ENCODE assay signal across 1 cellular context in genomic region chr16:30896203-30896889, GRCh38.
TF ChIP-seq lines count a peak whose summit lies in the region.

CTF1 (plus strand) TSS chr16:30896614; CDS start chr16:30896644, 30 bp downstream.

TF ChIP-seq in K562, 482 proteins besides CTCF, POLR2A, EP300 and RAD21 (continued from another document and continues in another):
- 0 out of 2 replicates have a peak, but pooled peaks have one; percentile 12 for TF ChIP-seq MGA (IDR thresholded peaks at IDR 0.05)
- TF ChIP-seq BHLHE40 (IDR thresholded peaks at IDR 0.05; ENCODE audit: low read length), result no peak
- TF ChIP-seq SIX5 (IDR thresholded peaks at IDR 0.05; ENCODE audit: borderline replicate concordance in 1 of 2, insufficient read depth in 1 of 2, low read depth in 1 of 2, low read length in 2 of 2), result no peak
- TF ChIP-seq ZNF197 (CRISPR knock-in tag; IDR thresholded peaks at IDR 0.05; ENCODE audit: low read depth), result peak; percentile 18; the same call in 1 of the 2 replicates
- peak; percentile 55; the same call in 1 of the 2 replicates for TF ChIP-seq CC2D1A (IDR thresholded peaks at IDR 0.05)
- no peak for TF ChIP-seq RREB1 (CRISPR knock-in tag; IDR thresholded peaks at IDR 0.05)
- TF ChIP-seq RBM14 (IDR thresholded peaks at IDR 0.05; ENCODE audit: borderline replicate concordance, insufficient read depth, low read depth, low read length), result no peak
- TF ChIP-seq MTA2 (IDR thresholded peaks at IDR 0.05; ENCODE audit: low read depth), result no peak
- no peak for TF ChIP-seq KLF10 (CRISPR knock-in tag; IDR thresholded peaks at IDR 0.05)
- no peak for TF ChIP-seq KAT2B (IDR thresholded peaks at IDR 0.05; ENCODE audit: low read depth, low read length)
- peak in 1 of 2 experiments; percentile 73; a peak in 1 of 4 replicates for TF ChIP-seq KDM4B (IDR thresholded peaks at IDR 0.05; ENCODE audit: borderline replicate concordance in 2 of 2, low read depth in 1 of 2)
- TF ChIP-seq BRF2 (IDR thresholded peaks at IDR 0.05; ENCODE audit: borderline replicate concordance, insufficient read depth, insufficient read length), result no peak
- TF ChIP-seq NCOA6 (IDR thresholded peaks at IDR 0.05), result no peak
- TF ChIP-seq CAMTA2 (CRISPR knock-in tag; conservative IDR thresholded peaks at IDR 0.05), result no peak
- TF ChIP-seq ZBTB7A (IDR thresholded peaks at IDR 0.05; ENCODE audit: borderline replicate concordance, control insufficient read depth, low read depth, low read length), result peak; percentile 93
- peak; percentile 68 for TF ChIP-seq USF1 (CRISPR knock-in tag; IDR thresholded peaks at IDR 0.05)
- TF ChIP-seq FOSL1 (tag; conservative IDR thresholded peaks at IDR 0.05), result 0 out of 2 replicates have a peak, but pooled peaks have one; percentile 15
- peak; percentile 82 to 85 for TF ChIP-seq NRF1 (conservative IDR thresholded peaks at IDR 0.05 in 1 of 2, IDR thresholded peaks at IDR 0.05 in 1 of 2)
- peak; percentile 98 for TF ChIP-seq VEZF1 (CRISPR knock-in tag; IDR thresholded peaks at IDR 0.05)
- TF ChIP-seq E2F8 (IDR thresholded peaks at IDR 0.05; ENCODE audit: low read depth, partially characterized antibody), result peak; percentile 26
- no peak for TF ChIP-seq E2F4 (CRISPR knock-in tag; IDR thresholded peaks at IDR 0.05; ENCODE audit: low read depth)
- no peak for TF ChIP-seq ZNF143 (CRISPR knock-in tag; IDR thresholded peaks at IDR 0.05)
- TF ChIP-seq ZFP36 (IDR thresholded peaks at IDR 0.05; ENCODE audit: low read depth, low read length, partially characterized antibody), result peak; percentile 76
- TF ChIP-seq HDAC1 (IDR thresholded peaks at IDR 0.05), result peak; percentile 41 to 67; a peak in 3 of 4 replicates
- peak; percentile 66; the same call in 1 of the 2 replicates for TF ChIP-seq E2F1 (CRISPR knock-in tag; IDR thresholded peaks at IDR 0.05)
- peak; percentile 48; the same call in 1 of the 2 replicates for TF ChIP-seq SP1 (CRISPR knock-in tag; IDR thresholded peaks at IDR 0.05)
